Comparison of ENCODE assay signal across 16 cellular contexts in the genomic region with DNA sequence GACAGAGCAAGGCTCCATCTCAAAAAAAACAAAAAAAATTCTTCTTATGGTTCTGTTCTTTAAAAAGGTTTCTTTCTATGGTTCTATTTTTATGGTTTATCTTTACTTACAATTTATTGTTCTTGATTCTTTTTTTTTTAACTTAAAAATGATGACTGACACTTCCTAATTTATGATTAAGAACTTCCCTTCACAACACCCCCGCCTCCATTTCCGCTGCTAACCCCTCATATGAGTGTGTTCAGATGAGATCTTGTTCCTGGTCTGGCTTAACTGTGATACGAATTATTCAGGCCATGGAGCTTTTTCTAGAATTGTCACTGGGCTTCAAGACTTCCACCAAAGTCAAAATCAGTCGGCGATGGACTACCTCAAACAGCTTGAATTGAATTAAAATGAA. TPM values are rescaled to one million over a fixed set of nuclear protein-coding genes. Genes with fewer than 3 reads are reported as not detected.
DNase-seq lines count a peak whose midpoint lies in the region; ATAC-seq and TF ChIP-seq lines count a peak whose summit lies in the region.
"Had no signal": no experiment of that assay in that cellular context is flagged by ENCODE, and none has a peak within 500 bp of the region (broad histone marks: within the 10 kb centered on the region; RNA-seq: fewer than 3 reads in every experiment).

No MANE protein-coding gene starts in this region.

- H3K9me3 Mint-ChIP-seq in stimulated activated naive CD8-positive, alpha-beta T cell treated with anti-CD3 and anti-CD28 coated beads, Interleukin-15, amount 100 ng/mL, for 72 hours, result no peaks in the 10 kb centered on the region
- H3K9me3 Mint-ChIP-seq in activated T-cell treated with anti-CD3 and anti-CD28 coated beads, Interleukin-2, amount 50 U/mL, for 72 hours, result peaks cover 0 to 5% of the 10 kb centered on the region in 2 donors
- H3K9me3 Mint-ChIP-seq: nephron had no signal

- H3K27ac ChIP-seq in vagina, result no peak overlapping the region
- H3K27ac ChIP-seq: left lung, right lobe of liver had no signal

- TF ChIP-seq POLR2A in vagina (IDR thresholded peaks at IDR 0.05), result no peak

- peaks cover 4 to 16% of the 10 kb centered on the region in 2 donors for H3K36me3 Mint-ChIP-seq in activated T-cell treated with anti-CD3 and anti-CD28 coated beads, Interleukin-2, amount 50 U/mL, for 72 hours (ENCODE audit: insufficient read depth in 2 of 2)

- in situ Hi-C loops in ACHN (cut with HindIII; ENCODE audit: low pct_ligation_motif_present, low pct_unique_long_range_greater_than_20kb, low sequenced_read_pairs), result no loop called here

- TF ChIP-seq CTCF in BE2C (IDR thresholded peaks at IDR 0.05; ENCODE audit: low read depth, low read length) (no peak), vagina (IDR thresholded peaks at IDR 0.05) (no peak)

- no peaks in the 10 kb centered on the region for H3K4me1 ChIP-seq in BE2C
- no peaks in the 10 kb centered on the region for H3K4me1 ChIP-seq in vagina
- H3K4me1 ChIP-seq: left lung, right lobe of liver had no signal

- peak overlapping the region in 1 of 2 donors; percentile 44 for H3K4me3 Mint-ChIP-seq in stimulated activated naive CD8-positive, alpha-beta T cell treated with anti-CD3 and anti-CD28 coated beads, Interleukin-15, amount 100 ng/mL, for 72 hours
- H3K4me3 Mint-ChIP-seq in activated T-cell treated with anti-CD3 and anti-CD28 coated beads, Interleukin-2, amount 50 U/mL, for 72 hours, result no peak overlapping the region
- H3K4me3 Mint-ChIP-seq: nephron had no signal

- no peaks in the 10 kb centered on the region for H3K36me3 ChIP-seq in BE2C
- no peaks in the 10 kb centered on the region for H3K36me3 ChIP-seq in vagina
- H3K36me3 ChIP-seq: left lung, right lobe of liver had no signal

- H3K27me3 Mint-ChIP-seq in stimulated activated naive CD8-positive, alpha-beta T cell treated with anti-CD3 and anti-CD28 coated beads, Interleukin-15, amount 100 ng/mL, for 72 hours, result no peaks in the 10 kb centered on the region
- H3K27me3 Mint-ChIP-seq in activated T-cell treated with anti-CD3 and anti-CD28 coated beads, Interleukin-2, amount 50 U/mL, for 72 hours (ENCODE audit: low read depth), result no peaks in the 10 kb centered on the region

- H3K9me3 ChIP-seq in BE2C, result no peaks in the 10 kb centered on the region
- no peaks in the 10 kb centered on the region for H3K9me3 ChIP-seq in vagina
- H3K9me3 ChIP-seq: left lung, right lobe of liver had no signal

- DNase-seq in stimulated activated naive CD8-positive, alpha-beta T cell treated with anti-CD3 and anti-CD28 coated beads, Interleukin-15, Interleukin-2, amounts not matched to agents 100 U/mL and 50 U/mL, for 24 hours, result peak; percentile 28
- DNase-seq in stimulated activated naive CD8-positive, alpha-beta T cell treated with anti-CD3 and anti-CD28 coated beads, Interleukin-15, amount 100 ng/mL, for 72 hours, result no peak
- peak in 1 of 2 donors; percentile 22 for DNase-seq in activated T-cell treated with anti-CD3 and anti-CD28 coated beads, Interleukin-2, amount 50 U/mL, for 72 hours
- DNase-seq in stimulated activated CD4-positive, alpha-beta T cell treated with anti-CD3 and anti-CD28 coated beads, Interleukin-15, amount 100 ng/mL, for 24 hours, result peak; percentile 49
- DNase-seq in BE2C (no peak), vagina (ENCODE audit: extremely low spot score in 2 of 2) (no peak), ACHN (no peak)
- DNase-seq in activated effector memory CD4-positive, alpha-beta T cell treated with Interleukin-2 at 50 U/mL for 16 hours, result no peak
- DNase-seq: AML-193, EL, hippocampal formation, left lung, NCI-H187, NCI-H69 had no signal

- ATAC-seq in stimulated activated naive CD8-positive, alpha-beta T cell treated with anti-CD3 and anti-CD28 coated beads, Interleukin-15, Interleukin-2, amounts not matched to agents 100 U/mL and 50 U/mL, for 24 hours, result no peak
- ATAC-seq in stimulated activated naive CD8-positive, alpha-beta T cell treated with anti-CD3 and anti-CD28 coated beads, Interleukin-15, amount 100 ng/mL, for 72 hours, result no peak
- peak; percentile 30 to 37 for ATAC-seq in activated T-cell treated with anti-CD3 and anti-CD28 coated beads, Interleukin-2, amount 50 U/mL, for 72 hours (replicated peaks in 1 of 2)
- ATAC-seq: left lung had no signal

- H3K4me1 Mint-ChIP-seq in stimulated activated naive CD8-positive, alpha-beta T cell treated with anti-CD3 and anti-CD28 coated beads, Interleukin-15, amount 100 ng/mL, for 72 hours, result peaks cover 30% of the 10 kb centered on the region
- peaks cover 38% of the 10 kb centered on the region for H3K4me1 Mint-ChIP-seq in activated T-cell treated with anti-CD3 and anti-CD28 coated beads, Interleukin-2, amount 50 U/mL, for 72 hours (ENCODE audit: low read depth)
- H3K4me1 Mint-ChIP-seq: nephron had no signal

- H3K27ac Mint-ChIP-seq in stimulated activated naive CD8-positive, alpha-beta T cell treated with anti-CD3 and anti-CD28 coated beads, Interleukin-15, amount 100 ng/mL, for 72 hours, result peak overlapping the region in 1 of 2 donors; percentile 72
- H3K27ac Mint-ChIP-seq in activated T-cell treated with anti-CD3 and anti-CD28 coated beads, Interleukin-2, amount 50 U/mL, for 72 hours, result no peak overlapping the region
- H3K27ac Mint-ChIP-seq: nephron had no signal

- intact Hi-C loops in vagina (cut with DNase I), result no loop called here

- H3K27me3 ChIP-seq in BE2C (no peaks in the 10 kb centered on the region), vagina (no peaks in the 10 kb centered on the region)
- H3K27me3 ChIP-seq: left lung, right lobe of liver had no signal

- H3K4me3 ChIP-seq in BE2C (ENCODE audit: low read depth, low read length) (no peak overlapping the region), vagina (no peak overlapping the region)
- H3K4me3 ChIP-seq: left lung, right lobe of liver had no signal

RNA-seq across cellular contexts. Expression of a gene that starts 33.9 kb away (rescaled TPM):
- total RNA-seq in activated T-cell treated with anti-CD3 and anti-CD28 coated beads, Interleukin-2, amount 50 U/mL, for 72 hours, result 10 to 100 TPM; 25.7 to 40.7 TPM
- not detected for polyA plus RNA-seq in BE2C (2012; ENCODE audit: insufficient read depth, insufficient read length, low read depth)
- 7.4 TPM for total RNA-seq in vagina

RNA-seq across cellular contexts. Expression of a gene that starts 50.9 kb away (rescaled TPM):
- total RNA-seq in activated T-cell treated with anti-CD3 and anti-CD28 coated beads, Interleukin-2, amount 50 U/mL, for 72 hours, result under 1 TPM in 1 of 2 donors, not detected in 1; 0.12 TPM
- not detected for polyA plus RNA-seq in BE2C (2012; ENCODE audit: insufficient read depth, insufficient read length, low read depth)
- total RNA-seq in vagina, result not detected
- total RNA-seq: left lung, right lobe of liver had no signal

Comparison
In these comparisons a context has a peak if more than half of its experiments do, and no peak if none do; other contexts are left out.
1. DNase-seq: peak in stimulated activated naive CD8-positive, alpha-beta T cell treated with anti-CD3 and anti-CD28 coated beads, Interleukin-15, Interleukin-2, amounts not matched to agents 100 U/mL and 50 U/mL, for 24 hours (single experiment) and stimulated activated CD4-positive, alpha-beta T cell treated with anti-CD3 and anti-CD28 coated beads, Interleukin-15, amount 100 ng/mL, for 24 hours (single experiment); none in stimulated activated naive CD8-positive, alpha-beta T cell treated with anti-CD3 and anti-CD28 coated beads, Interleukin-15, amount 100 ng/mL, for 72 hours (0 of 2), BE2C (single experiment), vagina (0 of 2), ACHN (single experiment) and activated effector memory CD4-positive, alpha-beta T cell treated with Interleukin-2 at 50 U/mL for 16 hours (single experiment).
2. ATAC-seq: peak in activated T-cell treated with anti-CD3 and anti-CD28 coated beads, Interleukin-2, amount 50 U/mL, for 72 hours (2 of 2); none in stimulated activated naive CD8-positive, alpha-beta T cell treated with anti-CD3 and anti-CD28 coated beads, Interleukin-15, Interleukin-2, amounts not matched to agents 100 U/mL and 50 U/mL, for 24 hours (single experiment) and stimulated activated naive CD8-positive, alpha-beta T cell treated with anti-CD3 and anti-CD28 coated beads, Interleukin-15, amount 100 ng/mL, for 72 hours (single experiment).